Comparison of ENCODE assay signal across 28 cellular contexts in the genomic region with DNA sequence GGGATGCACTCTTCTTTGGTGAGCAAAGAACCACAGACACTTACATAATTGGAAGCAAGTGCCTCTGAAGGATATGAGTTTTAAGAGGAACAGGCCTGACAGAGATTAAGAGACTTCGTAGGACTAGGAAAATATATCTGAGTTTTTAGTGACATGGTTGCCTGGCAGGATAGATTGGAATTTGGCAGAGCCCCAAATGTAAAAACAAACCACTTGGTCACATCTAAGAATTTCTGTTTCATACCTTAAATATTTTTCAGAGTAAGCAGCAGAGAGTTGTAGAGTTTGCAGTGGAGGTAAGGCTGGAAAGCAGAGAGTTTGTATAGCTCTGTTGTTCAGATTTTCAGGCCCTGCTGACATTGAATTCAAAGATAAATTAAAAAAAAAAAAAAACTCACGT.
A peak's percentile ranks its signal among the peaks of the same experiment; 100 is the strongest.
DNase-seq lines count a peak whose midpoint lies in the region; ATAC-seq, FAIRE-seq and TF ChIP-seq lines count a peak whose summit lies in the region.
"Had no signal": no experiment of that assay in that cellular context is flagged by ENCODE, and none has a peak within 500 bp of the region (broad histone marks: within the 10 kb centered on the region; RNA-seq: fewer than 3 reads in every experiment).

No MANE protein-coding gene starts in this region.

- no peak overlapping the region for H3K4me3 ChIP-seq in astrocyte (ENCODE audit: insufficient read depth, low read depth, low read length)
- H3K4me3 ChIP-seq in tibial nerve = no peak overlapping the region
- no peak overlapping the region for H3K4me3 ChIP-seq in gastroesophageal sphincter
- no peak overlapping the region for H3K4me3 ChIP-seq in mammary epithelial cell (replicated peaks in 1 of 3; ENCODE audit: insufficient read depth in 1 of 3, low read depth in 2 of 3, low read length in 3 of 3)
- H3K4me3 ChIP-seq: A549, GM12878, heart right ventricle, lower lobe of right lung, PC-9, uterus had no signal

- peaks cover 2% of the 10 kb centered on the region for H3K4me1 Mint-ChIP-seq in astrocyte (ENCODE audit: low read depth, unreplicated experiment)
- H3K4me1 Mint-ChIP-seq: CD14-positive monocyte had no signal

- H3K27me3 ChIP-seq in astrocyte (ENCODE audit: insufficient read depth, low read length) (no peaks in the 10 kb centered on the region), tibial nerve (no peaks in the 10 kb centered on the region), gastroesophageal sphincter (no peaks in the 10 kb centered on the region), mammary epithelial cell (ENCODE audit: insufficient read depth, low read length) (no peaks in the 10 kb centered on the region)
- H3K27me3 ChIP-seq: heart right ventricle, uterus had no signal

- no peak for TF ChIP-seq EP300 in tibial nerve (IDR thresholded peaks at IDR 0.05)
- TF ChIP-seq EP300 in gastroesophageal sphincter (IDR thresholded peaks at IDR 0.05) = no peak

- no peak for ATAC-seq in gastroesophageal sphincter
- ATAC-seq: A549; activated T-cell treated with anti-CD3 and anti-CD28 coated beads, Interleukin-2, amount 50 U/mL, for 4 hours; effector memory CD8-positive, alpha-beta T cell; GM12878; heart right ventricle; right cardiac atrium had no signal

- H3K36me3 ChIP-seq in astrocyte (ENCODE audit: insufficient read depth, low read length) (no peaks in the 10 kb centered on the region), tibial nerve (no peaks in the 10 kb centered on the region), gastroesophageal sphincter (no peaks in the 10 kb centered on the region), mammary epithelial cell (ENCODE audit: insufficient read depth, low read length) (no peaks in the 10 kb centered on the region)
- H3K36me3 ChIP-seq: heart right ventricle, lower lobe of right lung, uterus had no signal

- H3K27ac Mint-ChIP-seq in astrocyte (ENCODE audit: unreplicated experiment) = no peak overlapping the region
- H3K27ac Mint-ChIP-seq: activated naive CD4-positive, alpha-beta T cell treated with anti-CD3 and anti-CD28 coated beads for 36 hours; CD14-positive monocyte; effector memory CD8-positive, alpha-beta T cell had no signal

- DNase-seq in AG08395 (ENCODE audit: low spot score) (peak; percentile 3), HS-5 (ENCODE audit: low read depth) (peak; percentile 26), astrocyte (ENCODE audit: low read depth) (peak; percentile 55), kidney glomerular epithelial cell (lab: John Stamatoyannopoulos, UW) (peak; percentile 38), tibial nerve (ENCODE audit: low spot score in 2 of 2) (no peak), mammary epithelial cell (no peak), germinal center (ENCODE audit: low spot score) (no peak)
- DNase-seq: activated naive CD4-positive, alpha-beta T cell treated with anti-CD3 and anti-CD28 coated beads for 36 hours; activated T-cell treated with anti-CD3 and anti-CD28 coated beads, Interleukin-2, amount 50 U/mL, for 4 hours; anterior cingulate cortex; effector memory CD8-positive, alpha-beta T cell; GDM1; heart right ventricle; lower lobe of right lung; NCI-H1048; NCI-H187 treated with DMSO at 0.1 percent for 48 hours; NCI-H345; right cardiac atrium; T-helper 9 cell; uterus had no signal

- H3K4me3 Mint-ChIP-seq in astrocyte (ENCODE audit: unreplicated experiment) = no peak overlapping the region
- H3K4me3 Mint-ChIP-seq: activated naive CD4-positive, alpha-beta T cell treated with anti-CD3 and anti-CD28 coated beads for 36 hours; activated T-cell treated with anti-CD3 and anti-CD28 coated beads, Interleukin-2, amount 50 U/mL, for 4 hours; CD14-positive monocyte; effector memory CD8-positive, alpha-beta T cell had no signal

- H2AFZ ChIP-seq in astrocyte (ENCODE audit: low read depth, low read length) = no peak overlapping the region
- H2AFZ ChIP-seq in mammary epithelial cell (ENCODE audit: low read depth, low read length) = no peak overlapping the region
- H2AFZ ChIP-seq: PC-9 had no signal

- TF ChIP-seq POLR2A in tibial nerve (IDR thresholded peaks at IDR 0.05) (no peak), gastroesophageal sphincter (IDR thresholded peaks at IDR 0.05) (no peak)

- no peak overlapping the region for H3K4me2 ChIP-seq in astrocyte (ENCODE audit: low read length)
- no peak overlapping the region for H3K4me2 ChIP-seq in mammary epithelial cell (ENCODE audit: insufficient read depth, low read depth, low read length)
- H3K4me2 ChIP-seq: A549, KMS-11, PC-9 had no signal

- H3K4me1 ChIP-seq in astrocyte (ENCODE audit: insufficient read depth, low read length) (no peaks in the 10 kb centered on the region), tibial nerve (no peaks in the 10 kb centered on the region), gastroesophageal sphincter (no peaks in the 10 kb centered on the region), mammary epithelial cell (ENCODE audit: insufficient read depth, low read length) (no peaks in the 10 kb centered on the region)
- H3K4me1 ChIP-seq: A549, heart right ventricle, lower lobe of right lung, uterus had no signal

- peak; percentile 39 for FAIRE-seq in astrocyte (lab: Jason Lieb, UNC)
- FAIRE-seq: GM12878, H1, islet of Langerhans had no signal

- H3K79me2 ChIP-seq in astrocyte (ENCODE audit: insufficient read depth, low read length) = no peaks in the 10 kb centered on the region
- H3K79me2 ChIP-seq in mammary epithelial cell (ENCODE audit: insufficient read depth, low read length) = no peaks in the 10 kb centered on the region

- in situ Hi-C loops in mammary epithelial cell (cut with MboI; ENCODE audit: low sequenced_read_pairs in 2 of 2) = no loop called here

- no peaks in the 10 kb centered on the region for H3K9me3 Mint-ChIP-seq in astrocyte (ENCODE audit: unreplicated experiment)
- H3K9me3 Mint-ChIP-seq: activated naive CD4-positive, alpha-beta T cell treated with anti-CD3 and anti-CD28 coated beads for 36 hours; activated T-cell treated with anti-CD3 and anti-CD28 coated beads, Interleukin-2, amount 50 U/mL, for 4 hours; effector memory CD8-positive, alpha-beta T cell had no signal

- no peak overlapping the region for H3K9ac ChIP-seq in astrocyte (ENCODE audit: low read length)
- H3K9ac ChIP-seq in mammary epithelial cell (ENCODE audit: insufficient read depth, low read length) = no peak overlapping the region
- H3K9ac ChIP-seq: KMS-11 had no signal

- no peak for TF ChIP-seq CTCF in astrocyte (IDR thresholded peaks at IDR 0.05; ENCODE audit: insufficient read depth, low read depth, low read length)
- no peak for TF ChIP-seq CTCF in tibial nerve (IDR thresholded peaks at IDR 0.05)
- TF ChIP-seq CTCF in gastroesophageal sphincter (IDR thresholded peaks at IDR 0.05) = no peak
- TF ChIP-seq CTCF in mammary epithelial cell (conservative IDR thresholded peaks at IDR 0.05 in 1 of 2, IDR thresholded peaks at IDR 0.05 in 1 of 2; ENCODE audit: extremely low read depth in 1 of 2, insufficient read depth in 1 of 2, low read depth in 1 of 2, low read length in 2 of 2) = no peak

- no peaks in the 10 kb centered on the region for H4K20me1 ChIP-seq in astrocyte (ENCODE audit: insufficient read depth, low read length)
- H4K20me1 ChIP-seq in mammary epithelial cell (ENCODE audit: insufficient read depth, low read length) = no peaks in the 10 kb centered on the region

- H3K27ac ChIP-seq in astrocyte (ENCODE audit: low read depth, low read length) = no peak overlapping the region
- no peak overlapping the region for H3K27ac ChIP-seq in tibial nerve
- H3K27ac ChIP-seq in gastroesophageal sphincter = no peak overlapping the region
- no peak overlapping the region for H3K27ac ChIP-seq in mammary epithelial cell (ENCODE audit: insufficient read depth, low read depth, low read length)
- H3K27ac ChIP-seq: A549, heart right ventricle, KMS-11, lower lobe of right lung, PC-9, uterus had no signal

- H3K9me3 ChIP-seq in astrocyte (ENCODE audit: insufficient read depth, low read depth, low read length) (no peaks in the 10 kb centered on the region), tibial nerve (no peaks in the 10 kb centered on the region), gastroesophageal sphincter (no peaks in the 10 kb centered on the region), mammary epithelial cell (replicated peaks; ENCODE audit: insufficient read depth, low read length) (no peaks in the 10 kb centered on the region)
- H3K9me3 ChIP-seq: A549, lower lobe of right lung, uterus had no signal

- CTCF ChIA-PET in mammary epithelial cell (lab: Charles Lee; ENCODE audit: low non-redundant PET) = no interaction called here

- intact Hi-C loops in mammary epithelial cell (cut with micrococcal nuclease) = no loop called here

- WGBS in tibial nerve, 2 donors = 73 to 78% methylated on average over 2 of the region's 2 CpGs
- WGBS in gastroesophageal sphincter (ENCODE audit: low coverage in 1 of 2), 2 donors = 25 to 64% methylated on average over 1 to 2 of the region's 2 CpGs
- 0% methylated on average over 1 of the region's 2 CpGs for WGBS in mammary epithelial cell (ENCODE audit: low coverage, missing lambda C conversion rate)

- BruUV-seq in mammary epithelial cell (replicated peaks; lab: Mats Ljungman, UMichigan) = no TSS peak

- dilution Hi-C loops in mammary epithelial cell (cut with HindIII; ENCODE audit: low sequenced_read_pairs) = no loop called here

- H3K36me3 Mint-ChIP-seq in astrocyte (ENCODE audit: low read depth, unreplicated experiment) = no peaks in the 10 kb centered on the region
- H3K36me3 Mint-ChIP-seq: CD14-positive monocyte had no signal

- no peaks in the 10 kb centered on the region for H3K27me3 Mint-ChIP-seq in astrocyte (ENCODE audit: low read depth, unreplicated experiment)
- H3K27me3 Mint-ChIP-seq: effector memory CD8-positive, alpha-beta T cell had no signal

Comparison
In these comparisons a context has a peak if more than half of its experiments do, and no peak if none do; other contexts are left out.
1. DNase-seq: peak in AG08395 (single experiment), HS-5 (single experiment), astrocyte (single experiment) and kidney glomerular epithelial cell (single experiment); none in tibial nerve (0 of 2), mammary epithelial cell (single experiment) and germinal center (single experiment).